ENCODE assay signal across 2 cellular contexts in the genomic region with DNA sequence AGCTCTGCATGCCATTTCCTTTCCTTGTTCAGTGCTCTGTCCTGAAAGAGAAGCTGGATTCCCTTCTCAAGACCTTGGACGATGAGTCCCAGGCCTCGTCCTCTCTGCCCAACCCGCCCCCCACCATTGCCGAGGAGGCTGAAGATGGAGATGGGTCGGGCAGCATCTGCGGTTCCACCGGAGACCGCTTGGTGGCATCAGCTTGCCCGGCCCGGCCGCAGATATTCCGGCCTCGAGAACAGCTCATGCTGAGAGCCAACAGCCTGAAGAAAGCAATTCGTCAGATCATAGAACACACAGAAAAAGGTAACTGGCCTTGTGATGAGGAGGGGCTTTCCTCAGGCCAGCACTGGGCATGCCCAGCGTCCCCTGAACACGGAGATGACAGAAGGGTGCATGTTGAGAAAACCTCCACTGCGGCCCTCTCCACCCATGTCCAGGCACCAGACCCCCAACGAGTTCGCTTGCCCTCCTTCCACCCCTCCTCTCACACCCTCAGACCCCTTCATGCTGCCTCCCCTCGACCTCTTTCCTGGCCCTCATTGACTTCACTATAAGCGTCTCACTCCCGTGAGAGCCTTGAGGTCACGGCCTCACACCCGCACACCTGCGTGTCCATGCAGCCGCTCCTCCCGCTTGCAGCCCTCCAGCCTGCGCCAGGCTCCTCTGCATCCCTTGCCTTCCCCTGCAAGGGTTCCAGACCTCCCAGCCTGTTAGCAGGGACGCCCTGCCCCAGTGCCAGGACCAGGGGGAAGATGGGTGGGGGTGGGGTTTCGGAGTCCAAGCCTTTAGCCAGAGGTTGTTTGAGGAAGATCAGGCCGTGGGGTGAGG.
TF ChIP-seq lines count a peak whose summit lies in the region.

No MANE protein-coding gene starts in this region.

TF ChIP-seq in IMR-90, 13 proteins besides CTCF, POLR2A, EP300 and RAD21:
- TF ChIP-seq NFE2L2 (IDR thresholded peaks at IDR 0.05; ENCODE audit: low read depth, low read length) = no peak
- TF ChIP-seq SMC3 (IDR thresholded peaks at IDR 0.05; ENCODE audit: low read depth, low read length) = peak; percentile 80

TF ChIP-seq in H1, 55 proteins besides CTCF, POLR2A, EP300 and RAD21:
- no peak for TF ChIP-seq KDM1A (IDR thresholded peaks at IDR 0.05; ENCODE audit: borderline replicate concordance, low read length)
- TF ChIP-seq YY1 (IDR thresholded peaks at IDR 0.05; ENCODE audit: low read depth, low read length) = peak; percentile 64; the same call in 1 of the 2 replicates
